9 cellular contexts compared by ENCODE assay signal in genomic region chr9:77707696-77708095, GRCh38. TPM values are rescaled to one million over a fixed set of nuclear protein-coding genes. Genes with fewer than 3 reads are reported as not detected.
DNase-seq lines count a peak whose midpoint lies in the region; TF ChIP-seq lines count a peak whose summit lies in the region.
"Had no signal": no experiment of that assay in that cellular context is flagged by ENCODE, and none has a peak within 500 bp of the region (broad histone marks: within the 10 kb centered on the region; RNA-seq: fewer than 3 reads in every experiment).

No MANE protein-coding gene starts in this region.

- no peak overlapping the region for H3K4ac ChIP-seq in trophoblast cell (ENCODE audit: low read depth, low read length)

- peaks cover 4 to 9% of the 10 kb centered on the region in 2 donors for H3K27me3 Mint-ChIP-seq in CD8-positive, alpha-beta memory T cell
- no peaks in the 10 kb centered on the region for H3K27me3 Mint-ChIP-seq in T-helper 2 cell treated with Interferon-gamma antibody and Interleukin-4, amounts not matched to agents 5 μg/mL and 100 μg/mL, for 36 hours (ENCODE audit: low read depth)
- H3K27me3 Mint-ChIP-seq: activated naive CD8-positive, alpha-beta T cell treated with anti-CD3 and anti-CD28 coated beads, Interleukin-2, amount 50 U/mL, for 24 hours had no signal

- no peak overlapping the region for H3K4me2 ChIP-seq in trophoblast cell (ENCODE audit: low read length)

- no peaks in the 10 kb centered on the region for H3K27me3 ChIP-seq in trophoblast cell (ENCODE audit: insufficient read depth, low read length)
- no peaks in the 10 kb centered on the region for H3K27me3 ChIP-seq in CD8-positive, alpha-beta memory T cell (ENCODE audit: insufficient read depth, low read length, poor library complexity, severe bottlenecking)

- no peak overlapping the region for H3K23ac ChIP-seq in trophoblast cell (ENCODE audit: low read length)

- H3K27ac Mint-ChIP-seq in CD8-positive, alpha-beta memory T cell = no peak overlapping the region
- H3K27ac Mint-ChIP-seq in T-helper 2 cell treated with Interferon-gamma antibody and Interleukin-4, amounts not matched to agents 5 μg/mL and 100 μg/mL, for 36 hours = no peak overlapping the region
- H3K27ac Mint-ChIP-seq: activated naive CD8-positive, alpha-beta T cell treated with anti-CD3 and anti-CD28 coated beads, Interleukin-2, amount 50 U/mL, for 24 hours had no signal

- no peak overlapping the region for H2BK120ac ChIP-seq in trophoblast cell (ENCODE audit: insufficient read depth, low read length, poor library complexity)

- H3K9me3 Mint-ChIP-seq in CD8-positive, alpha-beta memory T cell = peaks cover 5 to 32% (median 19%) of the 10 kb centered on the region in 5 donors
- H3K9me3 Mint-ChIP-seq in T-helper 2 cell treated with Interferon-gamma antibody and Interleukin-4, amounts not matched to agents 5 μg/mL and 100 μg/mL, for 36 hours = peaks cover 11% of the 10 kb centered on the region

- no peak overlapping the region for H2AFZ ChIP-seq in trophoblast cell (ENCODE audit: insufficient read depth, low read length, poor library complexity)

- H3K27ac ChIP-seq in RWPE1 (no peak overlapping the region), trophoblast cell (ENCODE audit: low read depth, low read length) (peak overlapping the region; percentile 34)
- H3K27ac ChIP-seq in CD8-positive, alpha-beta memory T cell (ENCODE audit: low read depth, low read length) = no peak overlapping the region

- DNase-seq in Daoy (ENCODE audit: low read depth) = peak; percentile 93
- peak; percentile 93 for DNase-seq in RWPE1 (ENCODE audit: low spot score)
- peak; percentile 99 for DNase-seq in fibroblast of pulmonary artery (ENCODE audit: low read depth)
- peak; percentile 55 to 86 for DNase-seq in trophoblast cell
- DNase-seq in T-helper 1 cell = no peak
- DNase-seq in stimulated activated naive CD4-positive, alpha-beta T cell (lab: John Stamatoyannopoulos, UW) = no peak
- DNase-seq in CD8-positive, alpha-beta memory T cell = no peak
- DNase-seq in T-helper 2 cell treated with Interferon-gamma antibody and Interleukin-4, amounts not matched to agents 5 μg/mL and 100 μg/mL, for 36 hours (ENCODE audit: low spot score) = no peak
- DNase-seq: activated naive CD8-positive, alpha-beta T cell treated with anti-CD3 and anti-CD28 coated beads, Interleukin-2, amount 50 U/mL, for 24 hours had no signal

- no peak overlapping the region for H2BK12ac ChIP-seq in trophoblast cell (ENCODE audit: low read length)

- no peaks in the 10 kb centered on the region for H3K4me1 Mint-ChIP-seq in CD8-positive, alpha-beta memory T cell
- H3K4me1 Mint-ChIP-seq in T-helper 2 cell treated with Interferon-gamma antibody and Interleukin-4, amounts not matched to agents 5 μg/mL and 100 μg/mL, for 36 hours (ENCODE audit: low read depth) = peaks cover 4% of the 10 kb centered on the region

- no peak overlapping the region for H4K8ac ChIP-seq in trophoblast cell (ENCODE audit: low read depth, low read length)

- H4K12ac ChIP-seq in trophoblast cell (ENCODE audit: low read depth, low read length) = no peak overlapping the region

- POLR2A ChIA-PET in RWPE1 (lab: Yijun Ruan, JAX; ENCODE audit: low non-redundant PET) = no interaction called here
- POLR2A ChIA-PET in CD8-positive, alpha-beta memory T cell (lab: Charles Lee) = no interaction called here

- H3K9me3 ChIP-seq in trophoblast cell (ENCODE audit: insufficient read depth, low read depth, low read length) = peaks cover 2% of the 10 kb centered on the region
- no peaks in the 10 kb centered on the region for H3K9me3 ChIP-seq in CD8-positive, alpha-beta memory T cell (ENCODE audit: low read length)

- no CpG with 5 or more reads among the region's 3 CpGs for WGBS in trophoblast cell (ENCODE audit: extremely low coverage, insufficient coverage, insufficient read length)

- no peak overlapping the region for H3K14ac ChIP-seq in trophoblast cell (ENCODE audit: low read length)

- no peak for TF ChIP-seq CTCF in RWPE1 (conservative IDR thresholded peaks at IDR 0.05; ENCODE audit: low read depth)
- TF ChIP-seq CTCF in fibroblast of pulmonary artery (IDR thresholded peaks at IDR 0.05; ENCODE audit: low read length, missing control alignments) = no peak

- H3K4me3 ChIP-seq in fibroblast of pulmonary artery (replicated peaks; ENCODE audit: low read depth, low read length) = no peak overlapping the region
- no peak overlapping the region for H3K4me3 ChIP-seq in trophoblast cell (ENCODE audit: low read depth, low read length)
- no peak overlapping the region for H3K4me3 ChIP-seq in CD8-positive, alpha-beta memory T cell (ENCODE audit: low read length)

- H2AK5ac ChIP-seq in trophoblast cell (ENCODE audit: low read length) = no peak overlapping the region

- peaks cover 0 to 6% (median 4%) of the 10 kb centered on the region in 3 donors for H3K36me3 Mint-ChIP-seq in CD8-positive, alpha-beta memory T cell
- H3K36me3 Mint-ChIP-seq in T-helper 2 cell treated with Interferon-gamma antibody and Interleukin-4, amounts not matched to agents 5 μg/mL and 100 μg/mL, for 36 hours (ENCODE audit: low read depth) = no peaks in the 10 kb centered on the region

- CTCF ChIA-PET in RWPE1 (lab: Yijun Ruan, JAX) = no interaction called here
- CTCF ChIA-PET in CD8-positive, alpha-beta memory T cell (lab: Charles Lee) = no interaction called here

- no peak overlapping the region for H3K18ac ChIP-seq in trophoblast cell (ENCODE audit: low read length)

- H3K36me3 ChIP-seq in trophoblast cell (ENCODE audit: control insufficient read depth in 1 of 2, insufficient read depth in 2 of 2, low read length in 2 of 2) = no peaks in the 10 kb centered on the region
- no peaks in the 10 kb centered on the region for H3K36me3 ChIP-seq in CD8-positive, alpha-beta memory T cell (ENCODE audit: insufficient read depth, low read length)

- no peak overlapping the region for H4K91ac ChIP-seq in trophoblast cell (ENCODE audit: low read depth, low read length)

- no peak overlapping the region for H2BK5ac ChIP-seq in trophoblast cell (ENCODE audit: low read depth, low read length, poor library complexity)

- no peak overlapping the region for H3K4me3 Mint-ChIP-seq in CD8-positive, alpha-beta memory T cell
- no peak overlapping the region for H3K4me3 Mint-ChIP-seq in T-helper 2 cell treated with Interferon-gamma antibody and Interleukin-4, amounts not matched to agents 5 μg/mL and 100 μg/mL, for 36 hours
- H3K4me3 Mint-ChIP-seq: activated naive CD8-positive, alpha-beta T cell treated with anti-CD3 and anti-CD28 coated beads, Interleukin-2, amount 50 U/mL, for 24 hours had no signal

- H3K79me2 ChIP-seq in trophoblast cell (ENCODE audit: control insufficient read depth, insufficient read depth, low read length, poor library complexity) = peaks cover 4% of the 10 kb centered on the region

- H3K79me1 ChIP-seq in trophoblast cell (ENCODE audit: low read length) = peaks cover 38% of the 10 kb centered on the region

- no peak overlapping the region for H3K9ac ChIP-seq in trophoblast cell (ENCODE audit: low read length)

- peaks cover 8 to 11% of the 10 kb centered on the region in 2 experiments for H3K4me1 ChIP-seq in trophoblast cell (ENCODE audit: control insufficient read depth in 1 of 2, insufficient read depth in 2 of 2, low read length in 2 of 2)
- H3K4me1 ChIP-seq in CD8-positive, alpha-beta memory T cell (ENCODE audit: insufficient read depth, low read length) = no peaks in the 10 kb centered on the region

RNA-seq across cellular contexts. Expression of gene GNA14, which starts 59.6 kb away (rescaled TPM):
- total RNA-seq in Daoy (2014; rRNA removed; shearing (Covaris generic)) = 0.23 and 0.48 TPM in 2 replicates
- polyA plus RNA-seq in trophoblast cell (2013) = 14.0 and 14.8 TPM in 2 replicates
- total RNA-seq in CD8-positive, alpha-beta memory T cell = not detected
- polyA plus RNA-seq in CD8-positive, alpha-beta memory T cell = not detected

Comparison
In these comparisons a context has a peak if more than half of its experiments do, and no peak if none do; other contexts are left out.
1. DNase-seq: peak in Daoy (single experiment), RWPE1 (single experiment), fibroblast of pulmonary artery (single experiment) and trophoblast cell (2 of 2); none in T-helper 1 cell (0 of 5), stimulated activated naive CD4-positive, alpha-beta T cell (0 of 6), CD8-positive, alpha-beta memory T cell (0 of 5) and T-helper 2 cell treated with Interferon-gamma antibody and Interleukin-4, amounts not matched to agents 5 μg/mL and 100 μg/mL, for 36 hours (single experiment).